ENCODE assay signal across 11 cellular contexts in genomic region chr11:122115520-122116343, GRCh38. TPM values are rescaled to one million over a fixed set of nuclear protein-coding genes. Genes with fewer than 3 reads are reported as not detected.
DNase-seq lines count a peak whose midpoint lies in the region; ATAC-seq, FAIRE-seq and TF ChIP-seq lines count a peak whose summit lies in the region.
"Had no signal": no experiment of that assay in that cellular context is flagged by ENCODE, and none has a peak within 500 bp of the region (broad histone marks: within the 10 kb centered on the region; RNA-seq: fewer than 3 reads in every experiment).

Gene BLID, minus strand, starts transcription at chr11:122116215. Its CDS starts 293 bp downstream, at chr11:122115922.

- CTCF ChIA-PET in activated CD8-positive, alpha-beta T cell treated with anti-CD3 and anti-CD28 coated beads for 36 hours (lab: Charles Lee) = no interaction called here
- CTCF ChIA-PET in activated CD8-positive, alpha-beta T cell treated with anti-CD3 and anti-CD28 coated beads, Interleukin-2, amount 10 ng/mL, durations not matched to agents 7 days and 5 days (lab: Charles Lee) = no interaction called here

- peak; percentile 28 for TF ChIP-seq CTCF in activated CD8-positive, alpha-beta T cell treated with anti-CD3 and anti-CD28 coated beads for 36 hours (IDR thresholded peaks at IDR 0.05)
- TF ChIP-seq CTCF in astrocyte (IDR thresholded peaks at IDR 0.05; ENCODE audit: insufficient read depth, low read depth, low read length) = peak; percentile 63
- TF ChIP-seq CTCF in uterus (IDR thresholded peaks at IDR 0.05) = peak in 2 of 4 experiments; percentile 17 to 43

- H3K4me1 ChIP-seq in astrocyte (ENCODE audit: insufficient read depth, low read length) (no peaks in the 10 kb centered on the region), uterus (no peaks in the 10 kb centered on the region)

- H3K27ac Mint-ChIP-seq in activated CD8-positive, alpha-beta T cell treated with anti-CD3 and anti-CD28 coated beads for 36 hours = no peak within 1 kb of the TSS
- no peak within 1 kb of the TSS for H3K27ac Mint-ChIP-seq in activated CD8-positive, alpha-beta T cell treated with anti-CD3 and anti-CD28 coated beads, Interleukin-2, amount 10 ng/mL, durations not matched to agents 7 days and 5 days
- H3K27ac Mint-ChIP-seq in astrocyte (ENCODE audit: unreplicated experiment) = no peak within 1 kb of the TSS
- H3K27ac Mint-ChIP-seq: activated CD8-positive, alpha-beta memory T cell treated with anti-CD3 and anti-CD28 coated beads, Interleukin-2, amount 10 ng/mL, durations not matched to agents 7 days and 5 days; memory B cell; stimulated activated naive CD8-positive, alpha-beta T cell treated with anti-CD3 and anti-CD28 coated beads, Interleukin-15, Interleukin-2, amounts not matched to agents 100 ng/mL and 50 ng/mL, for 24 hours had no signal

- no peak for ATAC-seq in activated CD8-positive, alpha-beta T cell treated with anti-CD3 and anti-CD28 coated beads for 36 hours
- no peak for ATAC-seq in activated CD8-positive, alpha-beta T cell treated with anti-CD3 and anti-CD28 coated beads, Interleukin-2, amount 10 ng/mL, durations not matched to agents 7 days and 5 days
- ATAC-seq in GM18868 (IDR thresholded peaks at IDR 0.05; ENCODE audit: unreplicated experiment) = no peak
- ATAC-seq: activated CD8-positive, alpha-beta memory T cell treated with anti-CD3 and anti-CD28 coated beads, Interleukin-2, amount 10 ng/mL, durations not matched to agents 7 days and 5 days had no signal

- peaks cover 62% of the 10 kb centered on the region for H4K20me1 ChIP-seq in astrocyte (ENCODE audit: insufficient read depth, low read length)

- H3K36me3 ChIP-seq in astrocyte (ENCODE audit: insufficient read depth, low read length) = peaks cover 71% of the 10 kb centered on the region
- no peaks in the 10 kb centered on the region for H3K36me3 ChIP-seq in uterus

- TF ChIP-seq POLR2A in uterus (IDR thresholded peaks at IDR 0.05) = no peak

- no peak within 1 kb of the TSS for H3K9ac ChIP-seq in astrocyte (ENCODE audit: low read length)

- no peak within 1 kb of the TSS for H2AFZ ChIP-seq in astrocyte (ENCODE audit: low read depth, low read length)

- peaks cover 97% of the 10 kb centered on the region for H3K79me2 ChIP-seq in astrocyte (ENCODE audit: insufficient read depth, low read length)

- H3K36me3 Mint-ChIP-seq in activated CD8-positive, alpha-beta T cell treated with anti-CD3 and anti-CD28 coated beads for 36 hours (ENCODE audit: low read depth) = no peaks in the 10 kb centered on the region
- H3K36me3 Mint-ChIP-seq in activated CD8-positive, alpha-beta T cell treated with anti-CD3 and anti-CD28 coated beads, Interleukin-2, amount 10 ng/mL, durations not matched to agents 7 days and 5 days (ENCODE audit: low read depth) = no peaks in the 10 kb centered on the region
- peaks cover 8% of the 10 kb centered on the region for H3K36me3 Mint-ChIP-seq in astrocyte (ENCODE audit: low read depth, unreplicated experiment)
- H3K36me3 Mint-ChIP-seq: activated CD8-positive, alpha-beta memory T cell treated with anti-CD3 and anti-CD28 coated beads, Interleukin-2, amount 10 ng/mL, durations not matched to agents 7 days and 5 days; memory B cell had no signal

- peak; percentile 5 for DNase-seq in activated CD8-positive, alpha-beta T cell treated with anti-CD3 and anti-CD28 coated beads for 36 hours
- no peak for DNase-seq in activated CD8-positive, alpha-beta T cell treated with anti-CD3 and anti-CD28 coated beads, Interleukin-2, amount 10 ng/mL, durations not matched to agents 7 days and 5 days
- DNase-seq in astrocyte (ENCODE audit: low read depth) (no peak), left kidney (ENCODE audit: low read depth, low spot score) (peak; percentile 56), uterus (peak; percentile 52 to 54), DMS153 (lab: John Stamatoyannopoulos, UW) (no peak)
- no peak for DNase-seq in activated CD4-positive, CD25-positive, alpha-beta regulatory T cell treated with anti-CD3 and anti-CD28 coated beads, Interleukin-2, amount 50 U/mL, for 72 hours
- DNase-seq: activated CD8-positive, alpha-beta memory T cell treated with anti-CD3 and anti-CD28 coated beads, Interleukin-2, amount 10 ng/mL, durations not matched to agents 7 days and 5 days had no signal

- H3K27me3 ChIP-seq in astrocyte (ENCODE audit: insufficient read depth, low read length) (no peaks in the 10 kb centered on the region), uterus (no peaks in the 10 kb centered on the region)

- no peak within 1 kb of the TSS for H3K4me2 ChIP-seq in astrocyte (ENCODE audit: low read length)

- no peaks in the 10 kb centered on the region for H3K9me3 Mint-ChIP-seq in activated CD8-positive, alpha-beta T cell treated with anti-CD3 and anti-CD28 coated beads for 36 hours
- H3K9me3 Mint-ChIP-seq in activated CD8-positive, alpha-beta T cell treated with anti-CD3 and anti-CD28 coated beads, Interleukin-2, amount 10 ng/mL, durations not matched to agents 7 days and 5 days (ENCODE audit: insufficient read depth) = no peaks in the 10 kb centered on the region
- no peaks in the 10 kb centered on the region for H3K9me3 Mint-ChIP-seq in astrocyte (ENCODE audit: unreplicated experiment)
- H3K9me3 Mint-ChIP-seq: memory B cell; stimulated activated naive CD8-positive, alpha-beta T cell treated with anti-CD3 and anti-CD28 coated beads, Interleukin-15, Interleukin-2, amounts not matched to agents 100 ng/mL and 50 ng/mL, for 24 hours had no signal

- H3K4me3 ChIP-seq in astrocyte (ENCODE audit: insufficient read depth, low read depth, low read length) (no peak within 1 kb of the TSS), uterus (no peak within 1 kb of the TSS)

- H3K9me3 ChIP-seq in astrocyte (ENCODE audit: insufficient read depth, low read depth, low read length) (no peaks in the 10 kb centered on the region), uterus (no peaks in the 10 kb centered on the region)

- H3K27ac ChIP-seq in astrocyte (ENCODE audit: low read depth, low read length) = peak within 1 kb of the TSS; percentile 16
- peak within 1 kb of the TSS; percentile 31 to 54 for H3K27ac ChIP-seq in uterus

- POLR2A ChIA-PET in activated CD8-positive, alpha-beta T cell treated with anti-CD3 and anti-CD28 coated beads for 36 hours (lab: Charles Lee) = no interaction called here
- POLR2A ChIA-PET in activated CD8-positive, alpha-beta T cell treated with anti-CD3 and anti-CD28 coated beads, Interleukin-2, amount 10 ng/mL, durations not matched to agents 7 days and 5 days (lab: Charles Lee) = no interaction called here

- H3K4me1 Mint-ChIP-seq in activated CD8-positive, alpha-beta T cell treated with anti-CD3 and anti-CD28 coated beads for 36 hours (ENCODE audit: low read depth) = no peaks in the 10 kb centered on the region
- no peaks in the 10 kb centered on the region for H3K4me1 Mint-ChIP-seq in activated CD8-positive, alpha-beta T cell treated with anti-CD3 and anti-CD28 coated beads, Interleukin-2, amount 10 ng/mL, durations not matched to agents 7 days and 5 days (ENCODE audit: low read depth)
- H3K4me1 Mint-ChIP-seq in astrocyte (ENCODE audit: low read depth, unreplicated experiment) = peaks cover 17% of the 10 kb centered on the region
- H3K4me1 Mint-ChIP-seq: activated CD8-positive, alpha-beta memory T cell treated with anti-CD3 and anti-CD28 coated beads, Interleukin-2, amount 10 ng/mL, durations not matched to agents 7 days and 5 days; memory B cell had no signal

- peaks cover 1% of the 10 kb centered on the region for H3K27me3 Mint-ChIP-seq in activated CD8-positive, alpha-beta T cell treated with anti-CD3 and anti-CD28 coated beads for 36 hours
- peaks cover 2% of the 10 kb centered on the region for H3K27me3 Mint-ChIP-seq in activated CD8-positive, alpha-beta T cell treated with anti-CD3 and anti-CD28 coated beads, Interleukin-2, amount 10 ng/mL, durations not matched to agents 7 days and 5 days (ENCODE audit: low read depth)
- no peaks in the 10 kb centered on the region for H3K27me3 Mint-ChIP-seq in astrocyte (ENCODE audit: low read depth, unreplicated experiment)
- H3K27me3 Mint-ChIP-seq: activated CD8-positive, alpha-beta memory T cell treated with anti-CD3 and anti-CD28 coated beads, Interleukin-2, amount 10 ng/mL, durations not matched to agents 7 days and 5 days; stimulated activated naive CD8-positive, alpha-beta T cell treated with anti-CD3 and anti-CD28 coated beads, Interleukin-15, Interleukin-2, amounts not matched to agents 100 ng/mL and 50 ng/mL, for 24 hours had no signal

- FAIRE-seq in astrocyte (lab: Jason Lieb, UNC) = peak; percentile 26

- intact Hi-C loops in activated CD8-positive, alpha-beta T cell treated with anti-CD3 and anti-CD28 coated beads for 36 hours (cut with micrococcal nuclease) = no loop called here
- intact Hi-C loops in uterus (cut with DNase I; ENCODE audit: low total_unique reads) = no loop called here

- H3K4me3 Mint-ChIP-seq in activated CD8-positive, alpha-beta T cell treated with anti-CD3 and anti-CD28 coated beads for 36 hours = no peak within 1 kb of the TSS
- no peak within 1 kb of the TSS for H3K4me3 Mint-ChIP-seq in activated CD8-positive, alpha-beta T cell treated with anti-CD3 and anti-CD28 coated beads, Interleukin-2, amount 10 ng/mL, durations not matched to agents 7 days and 5 days
- H3K4me3 Mint-ChIP-seq in astrocyte (ENCODE audit: unreplicated experiment) = no peak within 1 kb of the TSS
- H3K4me3 Mint-ChIP-seq: activated CD8-positive, alpha-beta memory T cell treated with anti-CD3 and anti-CD28 coated beads, Interleukin-2, amount 10 ng/mL, durations not matched to agents 7 days and 5 days; memory B cell; stimulated activated naive CD8-positive, alpha-beta T cell treated with anti-CD3 and anti-CD28 coated beads, Interleukin-15, Interleukin-2, amounts not matched to agents 100 ng/mL and 50 ng/mL, for 24 hours had no signal

RNA-seq across cellular contexts. Expression of gene BLID, which starts in this region (rescaled TPM):
- not detected for total RNA-seq in activated CD8-positive, alpha-beta T cell treated with anti-CD3 and anti-CD28 coated beads for 36 hours
- not detected for total RNA-seq in activated CD8-positive, alpha-beta T cell treated with anti-CD3 and anti-CD28 coated beads, Interleukin-2, amount 10 ng/mL, durations not matched to agents 7 days and 5 days
- total RNA-seq in astrocyte = 1.1 and 1.2 TPM in 2 replicates
- total RNA-seq in uterus = 10 to 100 TPM in 1 of 4 donors, 1 to 10 TPM in 2, under 1 TPM in 1; 0.77 to 14.0 (median 4.3) TPM
- total RNA-seq: activated CD8-positive, alpha-beta memory T cell treated with anti-CD3 and anti-CD28 coated beads, Interleukin-2, amount 10 ng/mL, durations not matched to agents 7 days and 5 days had no signal

Comparison
In these comparisons a context has a peak if more than half of its experiments do, and no peak if none do; other contexts are left out.
1. Peak in DNase-seq in activated CD8-positive, alpha-beta T cell treated with anti-CD3 and anti-CD28 coated beads for 36 hours; RNA of the gene not detected or under 1 TPM.
2. DNase-seq: peak in left kidney (single experiment) and uterus (2 of 2); none in activated CD8-positive, alpha-beta T cell treated with anti-CD3 and anti-CD28 coated beads, Interleukin-2, amount 10 ng/mL, durations not matched to agents 7 days and 5 days (single experiment), astrocyte (single experiment), DMS153 (single experiment) and activated CD4-positive, CD25-positive, alpha-beta regulatory T cell treated with anti-CD3 and anti-CD28 coated beads, Interleukin-2, amount 50 U/mL, for 72 hours (single experiment).